ENCODE assay signal across 15 cellular contexts in genomic region chr14:61515436-61516124, GRCh38.
A peak's percentile ranks its signal among the peaks of the same experiment; 100 is the strongest.
DNase-seq lines count a peak whose midpoint lies in the region; ATAC-seq, FAIRE-seq and TF ChIP-seq lines count a peak whose summit lies in the region.
"Had no signal": no experiment of that assay in that cellular context is flagged by ENCODE, and none has a peak within 500 bp of the region (broad histone marks: within the 10 kb centered on the region; RNA-seq: fewer than 3 reads in every experiment).

No MANE protein-coding gene starts in this region.

- H3K4me3 Mint-ChIP-seq in activated naive CD4-positive, alpha-beta T cell treated with anti-CD3 and anti-CD28 coated beads, Interleukin-2, amount 50 U/mL, for 24 hours = no peak overlapping the region
- H3K4me3 Mint-ChIP-seq in T-helper 17 cell = peak overlapping the region; percentile 45

- H3K27me3 Mint-ChIP-seq in activated naive CD4-positive, alpha-beta T cell treated with anti-CD3 and anti-CD28 coated beads, Interleukin-2, amount 50 U/mL, for 24 hours = no peaks in the 10 kb centered on the region
- no peaks in the 10 kb centered on the region for H3K27me3 Mint-ChIP-seq in T-helper 17 cell

- H3K4me3 ChIP-seq in esophagus squamous epithelium (no peak overlapping the region), suprapubic skin (no peak overlapping the region)
- H3K4me3 ChIP-seq: mucosa of descending colon, SK-N-MC had no signal

- peak overlapping the region; percentile 6 to 84 (median 54) for H3K27ac ChIP-seq in esophagus squamous epithelium
- H3K27ac ChIP-seq in suprapubic skin = peak overlapping the region; percentile 66
- H3K27ac ChIP-seq: brain microvascular endothelial cell, SK-N-MC had no signal

- no peak for FAIRE-seq in GM12892 (lab: Jason Lieb, UNC)

- H3K27me3 ChIP-seq in esophagus squamous epithelium (no peaks in the 10 kb centered on the region), suprapubic skin (no peaks in the 10 kb centered on the region)
- H3K27me3 ChIP-seq: brain microvascular endothelial cell had no signal

- no peak for DNase-seq in activated naive CD4-positive, alpha-beta T cell treated with Interleukin-2 at 50 U/mL for 16 hours
- DNase-seq in T-helper 17 cell (no peak), esophagus squamous epithelium (lab: John Stamatoyannopoulos, UW) (no peak), suprapubic skin (ENCODE audit: low spot score in 2 of 2) (no peak), GM12892 (ENCODE audit: insufficient read length) (no peak)
- DNase-seq: activated effector memory CD4-positive, alpha-beta T cell treated with Interleukin-2 at 50 U/mL for 16 hours; brain microvascular endothelial cell; mucosa of descending colon; NCI-H2107; NCI-H526; OCI-M1 had no signal

- TF ChIP-seq CTCF in esophagus squamous epithelium (IDR thresholded peaks at IDR 0.05) = no peak
- TF ChIP-seq CTCF in suprapubic skin (IDR thresholded peaks at IDR 0.05) = no peak

- intact Hi-C loops in esophagus squamous epithelium (cut with DNase I) = no loop called here

- no peaks in the 10 kb centered on the region for H3K9me3 Mint-ChIP-seq in activated naive CD4-positive, alpha-beta T cell treated with anti-CD3 and anti-CD28 coated beads, Interleukin-2, amount 50 U/mL, for 24 hours

- H3K36me3 ChIP-seq in esophagus squamous epithelium (no peaks in the 10 kb centered on the region), suprapubic skin (no peaks in the 10 kb centered on the region)
- H3K36me3 ChIP-seq: brain microvascular endothelial cell had no signal

- TF ChIP-seq EP300 in suprapubic skin (IDR thresholded peaks at IDR 0.05) = no peak

- peak overlapping the region; percentile 30 for H3K27ac Mint-ChIP-seq in activated naive CD4-positive, alpha-beta T cell treated with anti-CD3 and anti-CD28 coated beads, Interleukin-2, amount 50 U/mL, for 24 hours
- H3K27ac Mint-ChIP-seq in T-helper 17 cell = peak overlapping the region; percentile 78

- ATAC-seq in T-helper 17 cell = no peak
- no peak for ATAC-seq in GM18498 (IDR thresholded peaks at IDR 0.05; ENCODE audit: unreplicated experiment)
- ATAC-seq in HG03378 (IDR thresholded peaks at IDR 0.05; ENCODE audit: unreplicated experiment) = no peak
- ATAC-seq: mucosa of descending colon had no signal

- H3K4me1 ChIP-seq in esophagus squamous epithelium (peaks cover 45 to 83% (median 75%) of the 10 kb centered on the region in 3 donors), suprapubic skin (peaks cover 81% of the 10 kb centered on the region)

- WGBS in esophagus squamous epithelium, 2 donors = 75 to 79% methylated on average over 8 of the region's 8 CpGs
- 48% methylated on average over 8 of the region's 8 CpGs for WGBS in suprapubic skin

- peaks cover 17% of the 10 kb centered on the region for H3K36me3 Mint-ChIP-seq in activated naive CD4-positive, alpha-beta T cell treated with anti-CD3 and anti-CD28 coated beads, Interleukin-2, amount 50 U/mL, for 24 hours
- peaks cover 5% of the 10 kb centered on the region for H3K36me3 Mint-ChIP-seq in T-helper 17 cell (ENCODE audit: low read depth)

- peaks cover 90% of the 10 kb centered on the region for H3K4me1 Mint-ChIP-seq in activated naive CD4-positive, alpha-beta T cell treated with anti-CD3 and anti-CD28 coated beads, Interleukin-2, amount 50 U/mL, for 24 hours
- H3K4me1 Mint-ChIP-seq in T-helper 17 cell = peaks cover 41% of the 10 kb centered on the region

- TF ChIP-seq POLR2A in esophagus squamous epithelium (IDR thresholded peaks at IDR 0.05) (no peak), suprapubic skin (IDR thresholded peaks at IDR 0.05) (no peak), GM12892 (IDR thresholded peaks at IDR 0.05; ENCODE audit: low read depth, low read length) (no peak)

- H3K9me3 ChIP-seq in T-helper 17 cell (ENCODE audit: control insufficient read depth, low read length, poor library complexity, severe bottlenecking) (no peaks in the 10 kb centered on the region), esophagus squamous epithelium (no peaks in the 10 kb centered on the region), suprapubic skin (no peaks in the 10 kb centered on the region)
- H3K9me3 ChIP-seq: mucosa of descending colon had no signal
